In genomic region chr1:227563319-227564201, GRCh38 we compare ENCODE assay signal across 8 cellular contexts. TPM values are rescaled to one million over a fixed set of nuclear protein-coding genes. Genes with fewer than 3 reads are reported as not detected.
DNase-seq lines count a peak whose midpoint lies in the region; ATAC-seq, FAIRE-seq and TF ChIP-seq lines count a peak whose summit lies in the region.

Gene ZNF678, plus strand, starts transcription at chr1:227563556. Its CDS starts 87,436 bp downstream, at chr1:227650992.

- TF ChIP-seq POLR2A in GM19099 (IDR thresholded peaks at IDR 0.05; ENCODE audit: extremely low read depth, insufficient read length, low read depth): peak; percentile 70

- H3K79me2 ChIP-seq in keratinocyte (ENCODE audit: control insufficient read depth, insufficient read depth, low read length): peaks cover 22% of the 10 kb centered on the region

- FAIRE-seq in keratinocyte (lab: Jason Lieb, UNC): peak; percentile 84

- H3K27me3 Mint-ChIP-seq in chondrocyte (ENCODE audit: low read depth): no peaks in the 10 kb centered on the region

- H3K27me3 ChIP-seq in keratinocyte (ENCODE audit: control insufficient read depth, extremely low read depth, insufficient read depth, low read length): peaks cover 16% of the 10 kb centered on the region

- no peaks in the 10 kb centered on the region for H3K36me3 ChIP-seq in keratinocyte (ENCODE audit: control insufficient read depth in 2 of 2, extremely low read depth in 1 of 2, insufficient read depth in 2 of 2, low read length in 2 of 2)

- H3K4me3 Mint-ChIP-seq in chondrocyte (ENCODE audit: unreplicated experiment): peak within 1 kb of the TSS; percentile 96

- H3K9ac ChIP-seq in keratinocyte (ENCODE audit: control insufficient read depth, extremely low read depth, insufficient read depth, low read length): peak within 1 kb of the TSS; percentile 92

- peak within 1 kb of the TSS; percentile 76 for H3K4me2 ChIP-seq in keratinocyte (ENCODE audit: control insufficient read depth, extremely low read depth, insufficient read depth, low read depth, low read length)

- no peaks in the 10 kb centered on the region for H4K20me1 ChIP-seq in keratinocyte (ENCODE audit: control insufficient read depth, extremely low read depth, insufficient read depth, low read length)

- peaks cover 7% of the 10 kb centered on the region for H3K4me1 ChIP-seq in keratinocyte (ENCODE audit: control insufficient read depth, extremely low read depth, insufficient read depth, low read length)

- peak within 1 kb of the TSS; percentile 100 for H3K27ac Mint-ChIP-seq in chondrocyte (ENCODE audit: unreplicated experiment)

- dilution Hi-C loops in keratinocyte (cut with MboI; ENCODE audit: extremely low pct_ligation_motif_present, low sequenced_read_pairs): no loop called here

- no peak for TF ChIP-seq CTCF in chondrocyte (IDR thresholded peaks at IDR 0.05)
- TF ChIP-seq CTCF in keratinocyte (optimal IDR thresholded peaks at IDR 0.05 in 1 of 3, IDR thresholded peaks at IDR 0.05 in 1 of 3, conservative IDR thresholded peaks at IDR 0.05 in 1 of 3; ENCODE audit: extremely low read depth in 1 of 3, insufficient read depth in 2 of 3, low read length in 3 of 3): no peak

- H3K4me1 Mint-ChIP-seq in chondrocyte (ENCODE audit: low read depth): peaks cover 13% of the 10 kb centered on the region

- H2AFZ ChIP-seq in keratinocyte (ENCODE audit: control insufficient read depth, low read length): peak within 1 kb of the TSS; percentile 97

- H3K9me1 ChIP-seq in keratinocyte (ENCODE audit: control insufficient read depth, extremely low read depth, insufficient read depth, low read length): no peaks in the 10 kb centered on the region

- peak within 1 kb of the TSS; percentile 75 to 85 (median 75) for H3K4me3 ChIP-seq in keratinocyte (ENCODE audit: control insufficient read depth in 2 of 3, extremely low read depth in 1 of 3, insufficient read depth in 2 of 3, low read depth in 1 of 3, low read length in 3 of 3)

- peaks cover 2% of the 10 kb centered on the region for H3K9me3 ChIP-seq in keratinocyte (ENCODE audit: control insufficient read depth, low read depth, low read length)

- peaks cover 2% of the 10 kb centered on the region for H3K36me3 Mint-ChIP-seq in chondrocyte (ENCODE audit: low read depth)

- DNase-seq in AG20443 (ENCODE audit: low spot score) (peak; percentile 99), NCI-H446 treated with DMSO at 0.1 percent for 48 hours (lab: John Stamatoyannopoulos, UW) (peak; percentile 85), chondrocyte (ENCODE audit: low spot score) (peak; percentile 95), keratinocyte (ENCODE audit: low read depth, low spot score) (peak; percentile 56)
- peak; percentile 86 for DNase-seq in activated CD4-positive, CD25-positive, alpha-beta regulatory T cell treated with anti-CD3 and anti-CD28 coated beads, Interleukin-2, amount 50 U/mL, for 72 hours
- DNase-seq in stimulated activated CD4-positive, alpha-beta T cell treated with anti-CD3 and anti-CD28 coated beads, Interleukin-12 subunit alpha, Interleukin-12 subunit beta, amount 100 ng/mL, for 48 hours (ENCODE audit: low read depth in 2 of 3, low spot score in 1 of 3): peak; percentile 84 to 90 (median 85)

- peak; percentile 93 for ATAC-seq in HG03378 (IDR thresholded peaks at IDR 0.05; ENCODE audit: unreplicated experiment)

- no peaks in the 10 kb centered on the region for H3K9me3 Mint-ChIP-seq in chondrocyte (ENCODE audit: low read depth)

- H3K27ac ChIP-seq in keratinocyte (ENCODE audit: control insufficient read depth, insufficient read depth, low read length): peak within 1 kb of the TSS; percentile 94

RNA-seq across cellular contexts. Expression of gene ZNF678, which starts in this region (rescaled TPM):
- total RNA-seq in chondrocyte: 4.2 to 6.3 TPM (median 4.6 TPM) in 3 replicates
- polyA plus RNA-seq in keratinocyte: 1.5 to 3.0 TPM (median 2.2 TPM) in 3 replicates
- polyA plus RNA-seq in keratinocyte (2011; ENCODE audit: low read depth): 1.1 TPM
- polyA plus RNA-seq in keratinocyte (2011; cell fraction: cytosol; rRNA removed): 0.64 and 0.91 TPM in 2 replicates
- polyA plus RNA-seq in keratinocyte (2011; cell fraction: nucleus; rRNA removed): 3.0 and 5.1 TPM in 2 replicates
- polyA plus RNA-seq in keratinocyte (2012; ENCODE audit: low replicate concordance): 0.52 and 1.5 TPM in 2 replicates
- 4.9 to 15.3 TPM (median 12.4 TPM) in 3 replicates for polyA minus RNA-seq in keratinocyte
- 5.0 TPM for polyA minus RNA-seq in keratinocyte (2011; cell fraction: cytosol; rRNA and poly(A)+ RNA removed)
- polyA minus RNA-seq in keratinocyte (2011; cell fraction: nucleus; rRNA and poly(A)+ RNA removed): 12.3 and 17.5 TPM in 2 replicates

Comparison
In these comparisons a context has a peak if more than half of its experiments do, and no peak if none do; other contexts are left out.
1. Peak in every context shown above with its lines: DNase-seq, ATAC-seq, H3K4me3 ChIP-seq and H3K27ac ChIP-seq.